Comparison of ENCODE assay signal across 36 cellular contexts in genomic region chr2:171778515-171778914, GRCh38.
DNase-seq lines count a peak whose midpoint lies in the region; ATAC-seq, FAIRE-seq and TF ChIP-seq lines count a peak whose summit lies in the region.
"Had no signal": no experiment of that assay in that cellular context is flagged by ENCODE, and none has a peak within 500 bp of the region (broad histone marks: within the 10 kb centered on the region; RNA-seq: fewer than 3 reads in every experiment).

No MANE protein-coding gene starts in this region.

- no peak overlapping the region for H3K4me2 ChIP-seq in HepG2 (ENCODE audit: low read depth, low read length)
- no peak overlapping the region for H3K4me2 ChIP-seq in mesenchymal stem cell (ENCODE audit: low read length, poor library complexity, severe bottlenecking)
- H3K4me2 ChIP-seq: A549; BLaER1; BLaER1 treated with 17β-estradiol and CSF1 and Interleukin-3, amounts not matched to agents 10 nM and 100 nM had no signal

- no peak overlapping the region for H3K27ac Mint-ChIP-seq in activated CD4-positive, alpha-beta T cell treated with anti-CD3 and anti-CD28 coated beads, Interleukin-2, amount 10 ng/mL, durations not matched to agents 24 days and 14 days
- H3K27ac Mint-ChIP-seq: B cell; CD14-positive monocyte; CD4-positive, alpha-beta memory T cell; CD4-positive, alpha-beta T cell; CD4-positive, CD25-positive, alpha-beta regulatory T cell; CD8-positive, alpha-beta T cell had no signal

- no peak overlapping the region for H2AK5ac ChIP-seq in mesenchymal stem cell (ENCODE audit: low read length, severe bottlenecking)

- no peaks in the 10 kb centered on the region for H3K79me2 ChIP-seq in HepG2 (ENCODE audit: insufficient read depth, low read length)

- H3K9me3 Mint-ChIP-seq in activated CD4-positive, alpha-beta T cell treated with anti-CD3 and anti-CD28 coated beads, Interleukin-2, amount 10 ng/mL, durations not matched to agents 24 days and 14 days, result peaks cover 6% of the 10 kb centered on the region
- H3K9me3 Mint-ChIP-seq: CD4-positive, alpha-beta T cell had no signal

- intact Hi-C loops in activated CD4-positive, alpha-beta T cell treated with anti-CD3 and anti-CD28 coated beads, Interleukin-2, amount 10 ng/mL, durations not matched to agents 24 days and 14 days (cut with micrococcal nuclease), result no loop called here
- intact Hi-C loops in HepG2 (cut with micrococcal nuclease; ENCODE audit: unreplicated experiment) (no loop called here), right lobe of liver (cut with DNase I) (no loop called here), pancreas (cut with DNase I) (no loop called here)

- no peaks in the 10 kb centered on the region for H3K36me3 ChIP-seq in HepG2 (replicated peaks in 1 of 2; ENCODE audit: control insufficient read depth in 1 of 2, insufficient read depth in 2 of 2, low read length in 2 of 2)
- no peaks in the 10 kb centered on the region for H3K36me3 ChIP-seq in right lobe of liver
- peaks cover 2 to 4% of the 10 kb centered on the region in 2 experiments for H3K36me3 ChIP-seq in HEK293 (ENCODE audit: control insufficient read depth in 2 of 2, insufficient read depth in 1 of 2, low read length in 2 of 2)
- H3K36me3 ChIP-seq in mesenchymal stem cell (ENCODE audit: control insufficient read depth in 1 of 2, insufficient read depth in 2 of 2, low read depth in 1 of 2, low read length in 2 of 2), result peaks cover 0 to 12% of the 10 kb centered on the region in 2 experiments
- H3K36me3 ChIP-seq in pancreas, result no peaks in the 10 kb centered on the region
- H3K36me3 ChIP-seq: BE2C had no signal

- H2BK5ac ChIP-seq in mesenchymal stem cell (ENCODE audit: low read depth, low read length, poor library complexity, severe bottlenecking), result no peak overlapping the region

- peak; percentile 47 for DNase-seq in activated CD4-positive, alpha-beta T cell treated with anti-CD3 and anti-CD28 coated beads, Interleukin-2, amount 10 ng/mL, durations not matched to agents 24 days and 14 days
- DNase-seq in activated CD4-positive, alpha-beta T cell treated with anti-CD3 and anti-CD28 coated beads for 1 hour, result no peak
- DNase-seq in HepG2 (ENCODE audit: low spot score) (no peak), right lobe of liver (no peak), mesenchymal stem cell (no peak), HEK293T (ENCODE audit: extremely low spot score) (no peak), pancreas (no peak)
- DNase-seq: 8988T; ACHN; AML-193; BE2C; C1 segment of cervical spinal cord; Caco-2; Calu3; CD4-positive, alpha-beta memory T cell; CD4-positive, alpha-beta T cell; CD4-positive, CD25-positive, alpha-beta regulatory T cell; CD8-positive, alpha-beta memory T cell; CD8-positive, alpha-beta T cell; COR-L47; DMS 273 treated with DMSO at 0.1 percent for 48 hours; DMS153; DMS53; DMS79; DMS79 treated with DMSO at 0.1 percent for 48 hours; DND-41; EL had no signal

- no peak for TF ChIP-seq EP300 in HepG2 (IDR thresholded peaks at IDR 0.05; ENCODE audit: low read depth in 2 of 2, low read length in 2 of 2)
- no peak for TF ChIP-seq EP300 in HepG2 (CRISPR knock-in tag; IDR thresholded peaks at IDR 0.05; ENCODE audit: borderline replicate concordance)

- no peaks in the 10 kb centered on the region for H3K4me1 Mint-ChIP-seq in activated CD4-positive, alpha-beta T cell treated with anti-CD3 and anti-CD28 coated beads, Interleukin-2, amount 10 ng/mL, durations not matched to agents 24 days and 14 days
- H3K4me1 Mint-ChIP-seq: B cell; CD14-positive monocyte; CD4-positive, alpha-beta memory T cell; CD8-positive, alpha-beta memory T cell had no signal

- H3K4me3 ChIP-seq in HepG2 (replicated peaks in 1 of 3; ENCODE audit: insufficient read depth in 1 of 3, low read depth in 2 of 3, low read length in 3 of 3), result no peak overlapping the region
- no peak overlapping the region for H3K4me3 ChIP-seq in right lobe of liver
- no peak overlapping the region for H3K4me3 ChIP-seq in HEK293 (ENCODE audit: low read depth, low read length)
- H3K4me3 ChIP-seq in mesenchymal stem cell (ENCODE audit: insufficient read depth in 1 of 2, low read depth in 1 of 2, low read length in 2 of 2), result no peak overlapping the region
- H3K4me3 ChIP-seq in pancreas, result no peak overlapping the region
- H3K4me3 ChIP-seq: A549; BLaER1; BLaER1 treated with 17β-estradiol and CSF1 and Interleukin-3, amounts not matched to agents 10 nM and 100 nM had no signal

- peaks cover 1% of the 10 kb centered on the region for H3K79me1 ChIP-seq in mesenchymal stem cell (replicated peaks; ENCODE audit: low read length, poor library complexity, severe bottlenecking)

- no peak for FAIRE-seq in HepG2 (lab: Jason Lieb, UNC)
- no peak for FAIRE-seq in pancreas (lab: Jason Lieb, UNC)
- FAIRE-seq: A549, D721Med had no signal

- TF ChIP-seq POLR2A in HepG2 (IDR thresholded peaks at IDR 0.05; ENCODE audit: insufficient read depth in 1 of 2, low read depth in 2 of 2, low read length in 2 of 2) (no peak), right lobe of liver (IDR thresholded peaks at IDR 0.05) (no peak)

- H3K14ac ChIP-seq in mesenchymal stem cell (ENCODE audit: low read length in 2 of 2), result no peak overlapping the region

- H3K27me3 Mint-ChIP-seq in activated CD4-positive, alpha-beta T cell treated with anti-CD3 and anti-CD28 coated beads, Interleukin-2, amount 10 ng/mL, durations not matched to agents 24 days and 14 days, result no peaks in the 10 kb centered on the region
- H3K27me3 Mint-ChIP-seq: B cell; CD4-positive, alpha-beta memory T cell; CD4-positive, alpha-beta T cell; CD4-positive, CD25-positive, alpha-beta regulatory T cell; CD8-positive, alpha-beta memory T cell had no signal

- peaks cover 34% of the 10 kb centered on the region for H3K36me3 Mint-ChIP-seq in activated CD4-positive, alpha-beta T cell treated with anti-CD3 and anti-CD28 coated beads, Interleukin-2, amount 10 ng/mL, durations not matched to agents 24 days and 14 days (ENCODE audit: low read depth)

- in situ Hi-C loops in HepG2 (cut with HindIII; ENCODE audit: extremely low pct_ligation_motif_present, low pct_unique_long_range_greater_than_20kb), result no loop called here

- no peak overlapping the region for H4K91ac ChIP-seq in mesenchymal stem cell (ENCODE audit: low read length)

- no peak overlapping the region for H3K23ac ChIP-seq in mesenchymal stem cell (ENCODE audit: low read length in 2 of 2)

- ATAC-seq in HepG2, result no peak
- ATAC-seq in right lobe of liver, result no peak
- no peak for ATAC-seq in pancreas
- ATAC-seq: A549; CD8-positive, alpha-beta T cell had no signal

- H3K4me1 ChIP-seq in HepG2 (ENCODE audit: insufficient read depth, low read length) (peaks cover 6% of the 10 kb centered on the region; the same call in 1 of the 2 replicates), right lobe of liver (no peaks in the 10 kb centered on the region), HEK293 (ENCODE audit: control insufficient read depth, insufficient read depth, low read length) (no peaks in the 10 kb centered on the region), mesenchymal stem cell (ENCODE audit: control insufficient read depth, insufficient read depth, low read depth, low read length) (no peaks in the 10 kb centered on the region), pancreas (no peaks in the 10 kb centered on the region)
- H3K4me1 ChIP-seq: A549; BE2C; BLaER1; BLaER1 treated with 17β-estradiol and CSF1 and Interleukin-3, amounts not matched to agents 10 nM and 100 nM; Caco-2 had no signal

- TF ChIP-seq RAD21 in HepG2 (CRISPR knock-in tag; IDR thresholded peaks at IDR 0.05), result no peak

- H3K27ac ChIP-seq in HepG2 (ENCODE audit: extremely low read length, insufficient read depth, low read length), result no peak overlapping the region
- no peak overlapping the region for H3K27ac ChIP-seq in right lobe of liver
- H3K27ac ChIP-seq in HEK293 (ENCODE audit: extremely low read depth, low read depth, low read length), result no peak overlapping the region
- no peak overlapping the region for H3K27ac ChIP-seq in mesenchymal stem cell (ENCODE audit: low read length, poor library complexity, severe bottlenecking)
- no peak overlapping the region for H3K27ac ChIP-seq in pancreas
- H3K27ac ChIP-seq: 22Rv1; A549; BLaER1; BLaER1 treated with 17β-estradiol and CSF1 and Interleukin-3, amounts not matched to agents 10 nM and 100 nM; C4-2B had no signal

- CTCF ChIA-PET in HepG2 (lab: Yijun Ruan, JAX; ENCODE audit: low intra/inter-chr PET ratio, low total read pairs), result no interaction called here
- CTCF ChIA-PET in HEK293 (lab: Yijun Ruan, JAX), result no interaction called here
- CTCF ChIA-PET in HEK293T (lab: Yijun Ruan, JAX), result no interaction called here

- BruUV-seq in HepG2 (replicated peaks; lab: Mats Ljungman, UMichigan), result no TSS peak

- H2AFZ ChIP-seq in HepG2 (ENCODE audit: low read length) (no peak overlapping the region), mesenchymal stem cell (ENCODE audit: low read depth, low read length) (no peak overlapping the region)

- H3K9ac ChIP-seq in HepG2 (ENCODE audit: insufficient read depth, low read depth, low read length) (no peak overlapping the region), mesenchymal stem cell (ENCODE audit: low read length) (no peak overlapping the region)
- H3K9ac ChIP-seq: BLaER1; BLaER1 treated with 17β-estradiol and CSF1 and Interleukin-3, amounts not matched to agents 10 nM and 100 nM had no signal

- no peak overlapping the region for H2BK120ac ChIP-seq in mesenchymal stem cell (ENCODE audit: low read depth, low read length)

- H4K20me1 ChIP-seq in HepG2 (ENCODE audit: insufficient read depth, low read length), result no peaks in the 10 kb centered on the region
- H4K20me1 ChIP-seq: BLaER1; BLaER1 treated with 17β-estradiol and CSF1 and Interleukin-3, amounts not matched to agents 10 nM and 100 nM had no signal

- TF ChIP-seq CTCF in HepG2 (CRISPR knock-in tag; IDR thresholded peaks at IDR 0.05), result no peak
- no peak for TF ChIP-seq CTCF in right lobe of liver (IDR thresholded peaks at IDR 0.05)
- TF ChIP-seq CTCF in HEK293 (tag by site-specific recombination; IDR thresholded peaks at IDR 0.05), result no peak
- TF ChIP-seq CTCF in pancreas (IDR thresholded peaks at IDR 0.05), result no peak

- POLR2A ChIA-PET in HepG2 (lab: Yijun Ruan, JAX), result no interaction called here
- POLR2A ChIA-PET in HEK293 (lab: Yijun Ruan, JAX), result no interaction called here
- POLR2A ChIA-PET in HEK293T (lab: Yijun Ruan, JAX), result no interaction called here

- 96% methylated on average over 3 of the region's 3 CpGs for WGBS in HepG2 (ENCODE audit: low lambda C conversion rate)
- 100% methylated on average over 3 of the region's 3 CpGs for WGBS in right lobe of liver (ENCODE audit: insufficient coverage, low coverage, low lambda C conversion rate, missing lambda C conversion rate)
- 100% methylated on average over 2 of the region's 3 CpGs for WGBS in mesenchymal stem cell
- WGBS in pancreas, 2 donors, result 90 to 91% methylated on average over 3 of the region's 3 CpGs

- no peak overlapping the region for H3K4me3 Mint-ChIP-seq in activated CD4-positive, alpha-beta T cell treated with anti-CD3 and anti-CD28 coated beads, Interleukin-2, amount 10 ng/mL, durations not matched to agents 24 days and 14 days
- H3K4me3 Mint-ChIP-seq: B cell; CD14-positive monocyte; CD4-positive, alpha-beta memory T cell; CD4-positive, alpha-beta T cell; CD8-positive, alpha-beta memory T cell; CD8-positive, alpha-beta T cell had no signal

- no peak overlapping the region for H3K4ac ChIP-seq in mesenchymal stem cell (ENCODE audit: low read depth in 1 of 2, low read length in 2 of 2)

- no peak overlapping the region for H4K8ac ChIP-seq in mesenchymal stem cell (ENCODE audit: low read length)

- peak overlapping the region; percentile 52 for H2BK15ac ChIP-seq in mesenchymal stem cell (ENCODE audit: low read depth, poor library complexity, severe bottlenecking)

- no peak overlapping the region for H2BK12ac ChIP-seq in mesenchymal stem cell (ENCODE audit: low read length in 2 of 2)

- H3K27me3 ChIP-seq in HepG2 (ENCODE audit: control insufficient read depth in 1 of 2, insufficient read depth in 2 of 2, low read length in 2 of 2) (no peaks in the 10 kb centered on the region), right lobe of liver (no peaks in the 10 kb centered on the region), mesenchymal stem cell (ENCODE audit: control insufficient read depth in 1 of 2, insufficient read depth in 1 of 2, low read length in 2 of 2) (no peaks in the 10 kb centered on the region), pancreas (no peaks in the 10 kb centered on the region)
- H3K27me3 ChIP-seq: BE2C; BLaER1; BLaER1 treated with 17β-estradiol and CSF1 and Interleukin-3, amounts not matched to agents 10 nM and 100 nM had no signal

- no peak overlapping the region for H3K18ac ChIP-seq in mesenchymal stem cell (ENCODE audit: low read depth in 1 of 2, low read length in 2 of 2)

- H3K9me3 ChIP-seq in HepG2 (ENCODE audit: low read length) (peaks cover 12% of the 10 kb centered on the region), right lobe of liver (no peaks in the 10 kb centered on the region), HEK293 (ENCODE audit: control insufficient read depth, insufficient read depth, low read depth, low read length) (no peaks in the 10 kb centered on the region), mesenchymal stem cell (ENCODE audit: control insufficient read depth, low read length) (peaks cover 6% of the 10 kb centered on the region), pancreas (no peaks in the 10 kb centered on the region)
- H3K9me3 ChIP-seq: BE2C, Caco-2 had no signal
